In the genomic region with DNA sequence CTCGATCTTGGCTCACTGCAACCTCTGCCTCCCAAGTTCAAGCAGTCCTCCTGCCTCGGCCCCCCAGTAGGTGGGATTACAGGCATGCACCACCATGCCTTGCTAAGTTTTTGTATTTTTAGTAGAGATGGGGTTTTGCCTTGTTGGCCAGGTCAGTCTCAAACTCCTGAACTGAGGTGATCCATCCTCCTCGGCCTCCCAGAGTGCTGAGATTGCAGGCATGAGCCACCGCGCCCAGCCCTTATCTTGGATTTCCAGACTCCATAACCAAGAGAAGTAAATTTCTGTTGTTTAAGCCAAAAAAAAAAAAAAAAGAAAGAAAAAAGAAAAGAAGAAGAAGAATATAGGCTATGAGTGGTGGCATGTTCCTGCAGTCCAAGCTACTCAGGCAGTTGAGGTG, we compare ENCODE assay signal across 18 cellular contexts. TPM values are rescaled to one million over a fixed set of nuclear protein-coding genes. Genes with fewer than 3 reads are reported as not detected.
DNase-seq lines count a peak whose midpoint lies in the region; ATAC-seq and TF ChIP-seq lines count a peak whose summit lies in the region.
"Had no signal": no experiment of that assay in that cellular context is flagged by ENCODE, and none has a peak within 500 bp of the region (broad histone marks: within the 10 kb centered on the region; RNA-seq: fewer than 3 reads in every experiment).

No MANE protein-coding gene starts in this region.

- H4K8ac ChIP-seq in trophoblast cell (ENCODE audit: low read depth, low read length): no peak overlapping the region

- H3K18ac ChIP-seq in trophoblast cell (ENCODE audit: low read length): no peak overlapping the region

- no peaks in the 10 kb centered on the region for H3K27me3 Mint-ChIP-seq in activated CD8-positive, alpha-beta memory T cell treated with anti-CD3 and anti-CD28 coated beads, Interleukin-2, amount 10 ng/mL, durations not matched to agents 7 days and 5 days
- peaks cover 7% of the 10 kb centered on the region for H3K27me3 Mint-ChIP-seq in glutamatergic neuron (ENCODE audit: unreplicated experiment)
- H3K27me3 Mint-ChIP-seq: B cell had no signal

- H3K9me3 ChIP-seq in trophoblast cell (ENCODE audit: insufficient read depth, low read depth, low read length): no peaks in the 10 kb centered on the region

- no peak for ATAC-seq in activated CD8-positive, alpha-beta memory T cell treated with anti-CD3 and anti-CD28 coated beads, Interleukin-2, amount 10 ng/mL, durations not matched to agents 7 days and 5 days
- ATAC-seq: CD8-positive, alpha-beta T cell; GM12878; HCT116 had no signal

- no peak overlapping the region for H3K27ac ChIP-seq in trophoblast cell (ENCODE audit: low read depth, low read length)
- H3K27ac ChIP-seq: BLaER1 treated with 17β-estradiol and CSF1 and Interleukin-3, amounts not matched to agents 10 nM and 100 nM had no signal

- no peak overlapping the region for H2AFZ ChIP-seq in trophoblast cell (ENCODE audit: insufficient read depth, low read length, poor library complexity)

- H3K79me1 ChIP-seq in trophoblast cell (ENCODE audit: low read length): peaks cover 6% of the 10 kb centered on the region

- H3K4me2 ChIP-seq in trophoblast cell (ENCODE audit: low read length): no peak overlapping the region
- H3K4me2 ChIP-seq: BLaER1 treated with 17β-estradiol and CSF1 and Interleukin-3, amounts not matched to agents 10 nM and 100 nM had no signal

- H3K4me3 ChIP-seq in trophoblast cell (ENCODE audit: low read depth, low read length): no peak overlapping the region
- H3K4me3 ChIP-seq: BLaER1 treated with 17β-estradiol and CSF1 and Interleukin-3, amounts not matched to agents 10 nM and 100 nM; GM12878 had no signal

- H2BK12ac ChIP-seq in trophoblast cell (ENCODE audit: low read length): no peak overlapping the region

- H3K36me3 Mint-ChIP-seq in activated CD8-positive, alpha-beta memory T cell treated with anti-CD3 and anti-CD28 coated beads, Interleukin-2, amount 10 ng/mL, durations not matched to agents 7 days and 5 days: peaks cover 7% of the 10 kb centered on the region
- H3K36me3 Mint-ChIP-seq in glutamatergic neuron (ENCODE audit: unreplicated experiment): peaks cover 8% of the 10 kb centered on the region

- peaks cover 4 to 7% of the 10 kb centered on the region in 2 experiments for H3K4me1 ChIP-seq in trophoblast cell (ENCODE audit: control insufficient read depth in 1 of 2, insufficient read depth in 2 of 2, low read length in 2 of 2)

- H3K36me3 ChIP-seq in trophoblast cell (ENCODE audit: control insufficient read depth in 1 of 2, insufficient read depth in 2 of 2, low read length in 2 of 2): no peaks in the 10 kb centered on the region

- no peak overlapping the region for H2AK5ac ChIP-seq in trophoblast cell (ENCODE audit: low read length)

- no peak overlapping the region for H2BK120ac ChIP-seq in trophoblast cell (ENCODE audit: insufficient read depth, low read length, poor library complexity)

- no peak overlapping the region for H3K27ac Mint-ChIP-seq in activated CD8-positive, alpha-beta memory T cell treated with anti-CD3 and anti-CD28 coated beads, Interleukin-2, amount 10 ng/mL, durations not matched to agents 7 days and 5 days
- peak overlapping the region; percentile 17 for H3K27ac Mint-ChIP-seq in glutamatergic neuron (ENCODE audit: unreplicated experiment)
- H3K27ac Mint-ChIP-seq: B cell; CD8-positive, alpha-beta T cell had no signal

- TF ChIP-seq CTCF in glutamatergic neuron (IDR thresholded peaks at IDR 0.05; ENCODE audit: partially characterized antibody, unreplicated experiment): no peak

- no peaks in the 10 kb centered on the region for H3K27me3 ChIP-seq in trophoblast cell (ENCODE audit: insufficient read depth, low read length)
- H3K27me3 ChIP-seq: BLaER1 treated with 17β-estradiol and CSF1 and Interleukin-3, amounts not matched to agents 10 nM and 100 nM had no signal

- no peak overlapping the region for H3K9ac ChIP-seq in trophoblast cell (ENCODE audit: low read length)
- H3K9ac ChIP-seq: BLaER1 treated with 17β-estradiol and CSF1 and Interleukin-3, amounts not matched to agents 10 nM and 100 nM had no signal

- WGBS in trophoblast cell (ENCODE audit: extremely low coverage, insufficient coverage, insufficient read length): no CpG with 5 or more reads among the region's 5 CpGs

- H4K12ac ChIP-seq in trophoblast cell (ENCODE audit: low read depth, low read length): peak overlapping the region; percentile 43

- H3K9me3 Mint-ChIP-seq in activated CD8-positive, alpha-beta memory T cell treated with anti-CD3 and anti-CD28 coated beads, Interleukin-2, amount 10 ng/mL, durations not matched to agents 7 days and 5 days (ENCODE audit: low read depth): peaks cover 7% of the 10 kb centered on the region
- no peaks in the 10 kb centered on the region for H3K9me3 Mint-ChIP-seq in glutamatergic neuron (ENCODE audit: unreplicated experiment)

- H3K14ac ChIP-seq in trophoblast cell (ENCODE audit: low read length): no peak overlapping the region

- H3K4me1 Mint-ChIP-seq in activated CD8-positive, alpha-beta memory T cell treated with anti-CD3 and anti-CD28 coated beads, Interleukin-2, amount 10 ng/mL, durations not matched to agents 7 days and 5 days: peaks cover 12% of the 10 kb centered on the region
- H3K4me1 Mint-ChIP-seq in glutamatergic neuron (ENCODE audit: low read depth, unreplicated experiment): peaks cover 6% of the 10 kb centered on the region

- peaks cover 6% of the 10 kb centered on the region for H3K79me2 ChIP-seq in trophoblast cell (ENCODE audit: control insufficient read depth, insufficient read depth, low read length, poor library complexity)

- no peak overlapping the region for H3K23ac ChIP-seq in trophoblast cell (ENCODE audit: low read length)

- no peak overlapping the region for H2BK5ac ChIP-seq in trophoblast cell (ENCODE audit: low read depth, low read length, poor library complexity)

- no peak overlapping the region for H4K91ac ChIP-seq in trophoblast cell (ENCODE audit: low read depth, low read length)

- H3K4ac ChIP-seq in trophoblast cell (ENCODE audit: low read depth, low read length): no peak overlapping the region

- no peak overlapping the region for H3K4me3 Mint-ChIP-seq in activated CD8-positive, alpha-beta memory T cell treated with anti-CD3 and anti-CD28 coated beads, Interleukin-2, amount 10 ng/mL, durations not matched to agents 7 days and 5 days
- H3K4me3 Mint-ChIP-seq in glutamatergic neuron (ENCODE audit: unreplicated experiment): no peak overlapping the region
- H3K4me3 Mint-ChIP-seq: B cell; CD8-positive, alpha-beta T cell; HFFc6 had no signal

- DNase-seq in activated CD8-positive, alpha-beta memory T cell treated with anti-CD3 and anti-CD28 coated beads, Interleukin-2, amount 50 U/mL, for 48 hours: peak; percentile 12
- DNase-seq in activated CD8-positive, alpha-beta memory T cell treated with anti-CD3 and anti-CD28 coated beads, Interleukin-2, amount 10 ng/mL, durations not matched to agents 7 days and 5 days: no peak
- DNase-seq in glutamatergic neuron (no peak), trophoblast cell (no peak), medulla oblongata (ENCODE audit: extremely low spot score) (no peak), NCI-H82 treated with DMSO at 0.1 percent for 48 hours (lab: John Stamatoyannopoulos, UW; ENCODE audit: unreplicated experiment) (no peak), amygdala (lab: John Stamatoyannopoulos, UW) (no peak)
- DNase-seq: 8988T, Calu3, DMS79 treated with DMSO at 0.1 percent for 48 hours, GOT3, H7, HFFc6 had no signal

- CTCF ChIA-PET in activated CD8-positive, alpha-beta memory T cell treated with anti-CD3 and anti-CD28 coated beads, Interleukin-2, amount 10 ng/mL, durations not matched to agents 7 days and 5 days (lab: Charles Lee): no interaction called here

RNA-seq across cellular contexts. Expression of a gene that starts 53.3 kb away (rescaled TPM):
- total RNA-seq in activated CD8-positive, alpha-beta memory T cell treated with anti-CD3 and anti-CD28 coated beads, Interleukin-2, amount 10 ng/mL, durations not matched to agents 7 days and 5 days: 10 to 100 TPM; 21.7 to 25.6 TPM
- total RNA-seq in glutamatergic neuron (ENCODE audit: unreplicated experiment): 14.1 TPM
- 20.3 and 20.9 TPM in 2 replicates for polyA plus RNA-seq in trophoblast cell (2013)

RNA-seq across cellular contexts. Expression of a gene that starts 58.5 kb away (rescaled TPM):
- 10 to 100 TPM; 27.8 to 41.9 TPM for total RNA-seq in activated CD8-positive, alpha-beta memory T cell treated with anti-CD3 and anti-CD28 coated beads, Interleukin-2, amount 10 ng/mL, durations not matched to agents 7 days and 5 days
- total RNA-seq in glutamatergic neuron (ENCODE audit: unreplicated experiment): 48.5 TPM
- polyA plus RNA-seq in trophoblast cell (2013): 4.7 and 5.1 TPM in 2 replicates
